Comparison of ENCODE assay signal across 34 cellular contexts in genomic region chr7:151847136-151847535, GRCh38.
"Had no signal": no experiment of that assay in that cellular context is flagged by ENCODE, and none has a peak within 500 bp of the region (broad histone marks: within the 10 kb centered on the region; RNA-seq: fewer than 3 reads in every experiment).

No MANE protein-coding gene starts in this region.

- H3K36me3 ChIP-seq: adrenal gland, colonic mucosa, gastrocnemius medialis, heart left ventricle, WERI-Rb-1 had no signal

- H3K9me3 ChIP-seq: adrenal gland, body of pancreas, colonic mucosa, gastrocnemius medialis, heart left ventricle had no signal

- H3K27ac Mint-ChIP-seq: activated B cell treated with CpG ODN at 0.5 μM for 24 hours; activated CD4-positive, alpha-beta memory T cell treated with anti-CD3 and anti-CD28 coated beads for 36 hours; activated CD4-positive, alpha-beta T cell treated with anti-CD3 and anti-CD28 coated beads for 36 hours; activated CD4-positive, alpha-beta T cell treated with anti-CD3 and anti-CD28 coated beads, Interleukin-2, amount 10 ng/mL, durations not matched to agents 24 days and 14 days; activated CD8-positive, alpha-beta memory T cell treated with anti-CD3 and anti-CD28 coated beads, Interleukin-2, amount 10 ng/mL, durations not matched to agents 7 days and 5 days; activated CD8-positive, alpha-beta T cell treated with anti-CD3 and anti-CD28 coated beads, Interleukin-2, amount 10 ng/mL, durations not matched to agents 7 days and 5 days; activated naive CD4-positive, alpha-beta T cell treated with anti-CD3 and anti-CD28 coated beads for 36 hours; activated naive CD4-positive, alpha-beta T cell treated with anti-CD3 and anti-CD28 coated beads, Interleukin-2, amount 50 U/mL, for 24 hours; activated naive CD8-positive, alpha-beta T cell treated with anti-CD3 and anti-CD28 coated beads for 36 hours; activated naive CD8-positive, alpha-beta T cell treated with anti-CD3 and anti-CD28 coated beads, Interleukin-2, amount 50 U/mL, for 24 hours; activated T-helper 2 cell treated with anti-CD3 and anti-CD28 coated beads, Interferon-gamma antibody, Interleukin-2, Interleukin-4, amounts not matched to agents 10 μg/mL and 5 μg/mL and 100 μg/mL, durations not matched to agents 14 hours and 24 hours and 36 hours; endodermal cell; T-helper 17 cell; T-helper 2 cell treated with Interferon-gamma antibody and Interleukin-4, amounts not matched to agents 5 μg/mL and 100 μg/mL, for 36 hours had no signal

- DNase-seq: activated B cell treated with CpG ODN at 0.5 μM for 24 hours; activated CD4-positive, alpha-beta memory T cell treated with anti-CD3 and anti-CD28 coated beads for 36 hours; activated CD4-positive, alpha-beta T cell treated with anti-CD3 and anti-CD28 coated beads for 36 hours; activated CD4-positive, alpha-beta T cell treated with anti-CD3 and anti-CD28 coated beads, Interleukin-2, amount 10 ng/mL, durations not matched to agents 24 days and 14 days; activated CD4-positive, CD25-positive, alpha-beta regulatory T cell treated with anti-CD3 and anti-CD28 coated beads, Interleukin-2, amount 50 U/mL, for 72 hours; activated CD8-positive, alpha-beta memory T cell treated with anti-CD3 and anti-CD28 coated beads, Interleukin-2, amount 10 ng/mL, durations not matched to agents 7 days and 5 days; activated CD8-positive, alpha-beta memory T cell treated with anti-CD3 and anti-CD28 coated beads, Interleukin-2, amount 50 U/mL, for 4 hours; activated CD8-positive, alpha-beta T cell treated with anti-CD3 and anti-CD28 coated beads, Interleukin-2, amount 10 ng/mL, durations not matched to agents 7 days and 5 days; activated effector memory CD4-positive, alpha-beta T cell treated with anti-CD3 and anti-CD28 coated beads, Interleukin-2, amount 50 U/mL, for 16 hours; activated naive CD4-positive, alpha-beta T cell treated with anti-CD3 and anti-CD28 coated beads for 36 hours; activated naive CD8-positive, alpha-beta T cell treated with anti-CD3 and anti-CD28 coated beads for 36 hours; activated naive CD8-positive, alpha-beta T cell treated with anti-CD3 and anti-CD28 coated beads, Interleukin-2, amount 50 U/mL, for 24 hours; activated T-cell treated with anti-CD3 and anti-CD28 coated beads, Interleukin-2, amount 50 U/mL, for 4 hours; adrenal gland; amygdala; body of pancreas; central memory CD4-positive, alpha-beta T cell; cerebellar nuclear complex; colonic mucosa; effector memory CD4-positive, alpha-beta T cell; endodermal cell; foreskin fibroblast; gastrocnemius medialis; glutamatergic neuron; heart left ventricle; T-helper 1 cell; T-helper 17 cell; T1000; WERI-Rb-1 had no signal

- H3K27me3 Mint-ChIP-seq: activated B cell treated with CpG ODN at 0.5 μM for 24 hours; activated CD4-positive, alpha-beta memory T cell treated with anti-CD3 and anti-CD28 coated beads for 36 hours; activated CD4-positive, alpha-beta T cell treated with anti-CD3 and anti-CD28 coated beads for 36 hours; activated CD8-positive, alpha-beta memory T cell treated with anti-CD3 and anti-CD28 coated beads, Interleukin-2, amount 10 ng/mL, durations not matched to agents 7 days and 5 days; activated naive CD4-positive, alpha-beta T cell treated with anti-CD3 and anti-CD28 coated beads, Interleukin-2, amount 50 U/mL, for 24 hours; activated naive CD8-positive, alpha-beta T cell treated with anti-CD3 and anti-CD28 coated beads for 36 hours; activated naive CD8-positive, alpha-beta T cell treated with anti-CD3 and anti-CD28 coated beads, Interleukin-2, amount 50 U/mL, for 24 hours; T-helper 17 cell had no signal

- H3K4me3 Mint-ChIP-seq: activated B cell treated with CpG ODN at 0.5 μM for 24 hours; activated CD4-positive, alpha-beta memory T cell treated with anti-CD3 and anti-CD28 coated beads for 36 hours; activated CD4-positive, alpha-beta T cell treated with anti-CD3 and anti-CD28 coated beads for 36 hours; activated CD4-positive, alpha-beta T cell treated with anti-CD3 and anti-CD28 coated beads, Interleukin-2, amount 10 ng/mL, durations not matched to agents 24 days and 14 days; activated CD8-positive, alpha-beta memory T cell treated with anti-CD3 and anti-CD28 coated beads, Interleukin-2, amount 10 ng/mL, durations not matched to agents 7 days and 5 days; activated CD8-positive, alpha-beta T cell treated with anti-CD3 and anti-CD28 coated beads, Interleukin-2, amount 10 ng/mL, durations not matched to agents 7 days and 5 days; activated naive CD4-positive, alpha-beta T cell treated with anti-CD3 and anti-CD28 coated beads for 36 hours; activated naive CD4-positive, alpha-beta T cell treated with anti-CD3 and anti-CD28 coated beads, Interleukin-2, amount 50 U/mL, for 24 hours; activated naive CD8-positive, alpha-beta T cell treated with anti-CD3 and anti-CD28 coated beads for 36 hours; activated naive CD8-positive, alpha-beta T cell treated with anti-CD3 and anti-CD28 coated beads, Interleukin-2, amount 50 U/mL, for 24 hours; activated T-cell treated with anti-CD3 and anti-CD28 coated beads, Interleukin-2, amount 50 U/mL, for 4 hours; endodermal cell; T-helper 17 cell; T-helper 2 cell treated with Interferon-gamma antibody and Interleukin-4, amounts not matched to agents 5 μg/mL and 100 μg/mL, for 36 hours had no signal

- H3K4me1 ChIP-seq: adrenal gland, colonic mucosa, gastrocnemius medialis had no signal

- H3K36me3 Mint-ChIP-seq: activated CD4-positive, alpha-beta memory T cell treated with anti-CD3 and anti-CD28 coated beads for 36 hours; activated CD8-positive, alpha-beta memory T cell treated with anti-CD3 and anti-CD28 coated beads, Interleukin-2, amount 10 ng/mL, durations not matched to agents 7 days and 5 days had no signal

- H3K27me3 ChIP-seq: adrenal gland, body of pancreas, colonic mucosa, dorsolateral prefrontal cortex, gastrocnemius medialis, heart left ventricle had no signal

- H3K9me3 Mint-ChIP-seq: activated B cell treated with CpG ODN at 0.5 μM for 24 hours; activated CD4-positive, alpha-beta memory T cell treated with anti-CD3 and anti-CD28 coated beads for 36 hours; activated CD4-positive, alpha-beta T cell treated with anti-CD3 and anti-CD28 coated beads, Interleukin-2, amount 10 ng/mL, durations not matched to agents 24 days and 14 days; activated naive CD4-positive, alpha-beta T cell treated with anti-CD3 and anti-CD28 coated beads for 36 hours; activated naive CD4-positive, alpha-beta T cell treated with anti-CD3 and anti-CD28 coated beads, Interleukin-2, amount 50 U/mL, for 24 hours; activated naive CD8-positive, alpha-beta T cell treated with anti-CD3 and anti-CD28 coated beads for 36 hours; activated naive CD8-positive, alpha-beta T cell treated with anti-CD3 and anti-CD28 coated beads, Interleukin-2, amount 50 U/mL, for 24 hours; activated T-cell treated with anti-CD3 and anti-CD28 coated beads, Interleukin-2, amount 50 U/mL, for 4 hours; activated T-helper 2 cell treated with anti-CD3 and anti-CD28 coated beads, Interferon-gamma antibody, Interleukin-2, Interleukin-4, amounts not matched to agents 10 μg/mL and 5 μg/mL and 100 μg/mL, durations not matched to agents 14 hours and 24 hours and 36 hours; endodermal cell; T-helper 2 cell treated with Interferon-gamma antibody and Interleukin-4, amounts not matched to agents 5 μg/mL and 100 μg/mL, for 36 hours had no signal

- ATAC-seq: activated CD4-positive, alpha-beta T cell treated with anti-CD3 and anti-CD28 coated beads for 36 hours; activated CD8-positive, alpha-beta memory T cell treated with anti-CD3 and anti-CD28 coated beads, Interleukin-2, amount 10 ng/mL, durations not matched to agents 7 days and 5 days; activated CD8-positive, alpha-beta T cell treated with anti-CD3 and anti-CD28 coated beads, Interleukin-2, amount 10 ng/mL, durations not matched to agents 7 days and 5 days; activated naive CD8-positive, alpha-beta T cell treated with anti-CD3 and anti-CD28 coated beads, Interleukin-2, amount 50 U/mL, for 24 hours; activated T-cell treated with anti-CD3 and anti-CD28 coated beads, Interleukin-2, amount 50 U/mL, for 4 hours; body of pancreas; esophagus mucosa; gastrocnemius medialis; heart left ventricle; T-helper 17 cell had no signal

- H3K4me3 ChIP-seq: adrenal gland, body of pancreas, colonic mucosa, dorsolateral prefrontal cortex, gastrocnemius medialis, heart left ventricle had no signal

- H3K27ac ChIP-seq: adrenal gland, body of pancreas, colonic mucosa, gastrocnemius medialis, heart left ventricle, WERI-Rb-1 had no signal
